ENCODE assay signal across 1 cellular context in the genomic region with DNA sequence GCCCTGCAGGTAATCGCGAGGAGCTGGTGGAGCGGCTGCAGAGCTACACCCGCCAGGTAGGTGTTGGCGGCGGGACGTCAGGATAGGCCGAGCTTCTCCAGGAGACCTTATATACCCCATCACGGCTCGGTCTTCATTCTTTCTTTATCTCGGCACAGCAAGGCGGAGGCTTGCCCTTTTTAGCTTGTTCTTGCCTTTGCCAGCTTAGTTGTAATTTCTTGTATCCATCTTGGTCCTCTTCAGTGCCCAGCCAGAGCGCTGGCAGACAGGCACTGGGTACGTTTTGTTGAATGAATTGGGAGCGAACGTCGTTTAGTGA.
TF ChIP-seq lines count a peak whose summit lies in the region.

No MANE protein-coding gene starts in this region.

TF ChIP-seq in H1, 55 proteins besides CTCF, POLR2A, EP300 and RAD21:
- TF ChIP-seq TCF12 (IDR thresholded peaks at IDR 0.05; ENCODE audit: low read depth, low read length) = no peak
- peak; percentile 0; the same call in 1 of the 2 replicates for TF ChIP-seq PHF8 (conservative IDR thresholded peaks at IDR 0.05; ENCODE audit: low read depth, low read length)
